ENCODE assay signal across 24 cellular contexts in genomic region chr1:175563556-175563955, GRCh38.
"Had no signal": no experiment of that assay in that cellular context is flagged by ENCODE, and none has a peak within 500 bp of the region (broad histone marks: within the 10 kb centered on the region; RNA-seq: fewer than 3 reads in every experiment).

No MANE protein-coding gene starts in this region.

- H3K9me3 ChIP-seq: gastroesophageal sphincter, heart right ventricle, lower lobe of right lung, neutrophil, pancreas, right lobe of liver, suprapubic skin, transverse colon, upper lobe of right lung, uterus had no signal

- H3K9me3 Mint-ChIP-seq: memory B cell; natural killer cell; stimulated activated naive B cell treated with anti-CD40 and anti-IgM and Interleukin-4, amounts not matched to agents 10 μg/mL and 1 μg/mL and 100 μg/mL, for 72 hours; stimulated activated naive CD8-positive, alpha-beta T cell treated with anti-CD3 and anti-CD28 coated beads, Interleukin-15, Interleukin-2, amounts not matched to agents 100 ng/mL and 50 ng/mL, for 24 hours had no signal

- H3K27ac ChIP-seq: coronary artery, foreskin keratinocyte, gastroesophageal sphincter, heart right ventricle, lower lobe of right lung, neutrophil, right lobe of liver, suprapubic skin, transverse colon, upper lobe of right lung, uterus had no signal

- H3K27ac Mint-ChIP-seq: immature natural killer cell; memory B cell; natural killer cell; progenitor cell of endocrine pancreas; stimulated activated naive B cell treated with anti-CD40 and anti-IgM and Interleukin-4, amounts not matched to agents 10 μg/mL and 1 μg/mL and 100 μg/mL, for 72 hours; stimulated activated naive CD8-positive, alpha-beta T cell treated with anti-CD3 and anti-CD28 coated beads, Interleukin-15, Interleukin-2, amounts not matched to agents 100 ng/mL and 50 ng/mL, for 24 hours had no signal

- H3K4me3 Mint-ChIP-seq: immature natural killer cell; memory B cell; natural killer cell; stimulated activated naive B cell treated with anti-CD40 and anti-IgM and Interleukin-4, amounts not matched to agents 10 μg/mL and 1 μg/mL and 100 μg/mL, for 72 hours; stimulated activated naive CD8-positive, alpha-beta T cell treated with anti-CD3 and anti-CD28 coated beads, Interleukin-15, Interleukin-2, amounts not matched to agents 100 ng/mL and 50 ng/mL, for 24 hours had no signal

- DNase-seq: foreskin keratinocyte; glutamatergic neuron; heart right ventricle; hypothalamus; immature natural killer cell; left ventricle myocardium superior; lower lobe of right lung; natural killer cell; pancreas; right lobe of liver; small intestine; stimulated activated CD4-positive, alpha-beta T cell treated with anti-CD3 and anti-CD28 coated beads, Interleukin-15, amount 100 ng/mL, for 24 hours; stimulated activated CD4-positive, alpha-beta T cell treated with anti-CD3 and anti-CD28 coated beads, Interleukin-2, amount 100 ng/mL, for 48 hours; stimulated activated naive B cell treated with anti-CD40 and anti-IgM and Interleukin-4, amounts not matched to agents 10 μg/mL and 1 μg/mL and 100 μg/mL, for 72 hours; transverse colon; upper lobe of right lung; uterus had no signal

- H3K27me3 ChIP-seq: gastroesophageal sphincter, neutrophil, pancreas, right lobe of liver, suprapubic skin, transverse colon, upper lobe of right lung, uterus had no signal

- H3K4me3 ChIP-seq: coronary artery, gastroesophageal sphincter, heart right ventricle, lower lobe of right lung, pancreas, right lobe of liver, suprapubic skin, transverse colon, upper lobe of right lung, uterus had no signal

- ATAC-seq: foreskin keratinocyte; gastroesophageal sphincter; heart right ventricle; left ventricle myocardium superior; lower lobe of right lung; natural killer cell; pancreas; right lobe of liver; stimulated activated naive B cell treated with anti-CD40 and anti-IgM and Interleukin-4, amounts not matched to agents 10 μg/mL and 1 μg/mL and 100 μg/mL, for 72 hours; upper lobe of right lung had no signal

- H3K4me1 ChIP-seq: foreskin keratinocyte, heart right ventricle, lower lobe of right lung, pancreas, right lobe of liver, suprapubic skin, transverse colon, upper lobe of right lung, uterus had no signal

- H3K36me3 Mint-ChIP-seq: immature natural killer cell; natural killer cell; stimulated activated naive B cell treated with anti-CD40 and anti-IgM and Interleukin-4, amounts not matched to agents 10 μg/mL and 1 μg/mL and 100 μg/mL, for 72 hours had no signal

- H3K27me3 Mint-ChIP-seq: memory B cell had no signal

- H3K4me1 Mint-ChIP-seq: stimulated activated naive B cell treated with anti-CD40 and anti-IgM and Interleukin-4, amounts not matched to agents 10 μg/mL and 1 μg/mL and 100 μg/mL, for 72 hours had no signal

- H3K36me3 ChIP-seq: gastroesophageal sphincter, heart right ventricle, lower lobe of right lung, neutrophil, pancreas, right lobe of liver, suprapubic skin, transverse colon, upper lobe of right lung, uterus had no signal
